ENCODE assay signal across 1 cellular context in the genomic region with DNA sequence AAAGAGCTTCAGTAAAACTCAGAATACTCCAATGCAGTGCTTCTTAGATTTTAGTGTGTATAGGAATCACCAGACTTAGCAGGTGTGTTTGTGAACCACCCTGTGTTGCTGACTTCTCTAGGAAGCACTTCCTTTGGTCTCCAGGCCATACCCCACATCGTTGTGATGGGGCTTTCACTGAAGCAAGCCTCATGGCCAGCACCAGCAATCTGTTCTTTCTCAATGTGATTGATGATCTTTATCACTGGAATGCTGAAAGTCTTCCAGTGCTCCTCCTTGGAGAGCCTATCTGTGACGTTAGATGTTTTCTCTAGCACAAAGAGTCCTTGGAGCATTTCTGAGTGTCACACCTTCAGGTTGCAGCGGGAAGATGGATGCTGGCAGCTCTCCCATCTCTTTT.
TF ChIP-seq lines count a peak whose summit lies in the region.

No MANE protein-coding gene starts in this region.

TF ChIP-seq in IMR-90, 13 proteins besides CTCF, POLR2A, EP300 and RAD21 (continued from another document):
- no peak for TF ChIP-seq MAZ (IDR thresholded peaks at IDR 0.05; ENCODE audit: borderline replicate concordance, low read depth, low read length)
